Comparison of ENCODE assay signal across 18 cellular contexts in the genomic region with DNA sequence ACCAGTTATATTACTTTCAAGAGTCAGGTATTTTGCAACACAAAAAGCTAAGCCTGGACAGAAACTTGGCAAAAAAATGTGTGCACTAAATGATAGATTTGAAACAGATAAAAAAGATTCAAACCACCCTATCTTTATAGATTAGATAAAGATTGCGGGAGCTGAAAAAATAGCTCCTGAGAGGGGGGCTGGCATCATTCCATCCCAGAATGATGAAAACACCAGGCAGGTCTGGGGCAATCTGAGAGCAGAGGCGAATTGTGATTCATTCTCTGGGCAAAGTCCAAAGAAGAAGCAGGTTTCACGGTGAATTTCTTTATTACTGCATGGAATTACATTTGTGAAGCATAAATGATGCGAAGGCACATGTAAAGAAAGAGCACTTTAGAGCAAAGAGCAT.
"Had no signal": no experiment of that assay in that cellular context is flagged by ENCODE, and none has a peak within 500 bp of the region (broad histone marks: within the 10 kb centered on the region; RNA-seq: fewer than 3 reads in every experiment).

No MANE protein-coding gene starts in this region.

- H3K4me3 Mint-ChIP-seq: activated naive CD4-positive, alpha-beta T cell treated with anti-CD3 and anti-CD28 coated beads, Interleukin-2, amount 50 U/mL, for 24 hours; endodermal cell; nephron progenitor cell; stimulated activated naive B cell treated with anti-CD40 and anti-IgM and Interleukin-4, amounts not matched to agents 10 μg/mL and 1 μg/mL and 100 μg/mL, for 72 hours; type B pancreatic cell had no signal

- H3K27me3 ChIP-seq: foreskin keratinocyte, testis, vagina had no signal

- H3K4me1 Mint-ChIP-seq: activated naive CD4-positive, alpha-beta T cell treated with anti-CD3 and anti-CD28 coated beads, Interleukin-2, amount 50 U/mL, for 24 hours; endodermal cell; nephron progenitor cell; stimulated activated naive B cell treated with anti-CD40 and anti-IgM and Interleukin-4, amounts not matched to agents 10 μg/mL and 1 μg/mL and 100 μg/mL, for 72 hours had no signal

- H3K4me3 ChIP-seq: coronary artery, left ventricle myocardium inferior, testis, vagina had no signal

- DNase-seq: activated gamma-delta T cell treated with Interleukin-2 at 50 U/mL for 16 hours; activated T-cell treated with anti-CD3 and anti-CD28 coated beads, Interleukin-2, amount 50 U/mL, for 1 hour; endodermal cell; foreskin keratinocyte; left ventricle myocardium inferior; midbrain; nephron progenitor cell; stimulated activated CD4-positive, alpha-beta T cell treated with anti-CD3 and anti-CD28 coated beads, Interleukin-2, amount 100 ng/mL, for 48 hours; stimulated activated CD8-positive, alpha-beta memory T cell treated with anti-CD3 and anti-CD28 coated beads, Interleukin-4, amount 100 ng/mL, for 48 hours; stimulated activated naive B cell treated with anti-CD40 and anti-IgM and Interleukin-4, amounts not matched to agents 10 μg/mL and 1 μg/mL and 100 μg/mL, for 72 hours; T-helper 1 cell; testis had no signal

- H3K36me3 ChIP-seq: left ventricle myocardium inferior, vagina had no signal

- H3K36me3 Mint-ChIP-seq: activated naive CD4-positive, alpha-beta T cell treated with anti-CD3 and anti-CD28 coated beads, Interleukin-2, amount 50 U/mL, for 24 hours; stimulated activated naive B cell treated with anti-CD40 and anti-IgM and Interleukin-4, amounts not matched to agents 10 μg/mL and 1 μg/mL and 100 μg/mL, for 72 hours; type B pancreatic cell had no signal

- H3K27me3 Mint-ChIP-seq: activated naive CD4-positive, alpha-beta T cell treated with anti-CD3 and anti-CD28 coated beads, Interleukin-2, amount 50 U/mL, for 24 hours; stimulated activated naive B cell treated with anti-CD40 and anti-IgM and Interleukin-4, amounts not matched to agents 10 μg/mL and 1 μg/mL and 100 μg/mL, for 72 hours; type B pancreatic cell had no signal

- FAIRE-seq: astrocyte had no signal

- H3K27ac Mint-ChIP-seq: activated naive CD4-positive, alpha-beta T cell treated with anti-CD3 and anti-CD28 coated beads, Interleukin-2, amount 50 U/mL, for 24 hours; endodermal cell; nephron progenitor cell; stimulated activated naive B cell treated with anti-CD40 and anti-IgM and Interleukin-4, amounts not matched to agents 10 μg/mL and 1 μg/mL and 100 μg/mL, for 72 hours; type B pancreatic cell had no signal

- H3K4me1 ChIP-seq: foreskin keratinocyte, left ventricle myocardium inferior, testis, vagina had no signal

- H3K9me3 Mint-ChIP-seq: activated naive CD4-positive, alpha-beta T cell treated with anti-CD3 and anti-CD28 coated beads, Interleukin-2, amount 50 U/mL, for 24 hours; endodermal cell; nephron progenitor cell; stimulated activated naive B cell treated with anti-CD40 and anti-IgM and Interleukin-4, amounts not matched to agents 10 μg/mL and 1 μg/mL and 100 μg/mL, for 72 hours; type B pancreatic cell had no signal

- H3K9me3 ChIP-seq: left ventricle myocardium inferior, testis, vagina had no signal

- H3K27ac ChIP-seq: coronary artery, epithelial cell of prostate, foreskin keratinocyte, left ventricle myocardium inferior, testis, vagina had no signal
